In the genomic region with DNA sequence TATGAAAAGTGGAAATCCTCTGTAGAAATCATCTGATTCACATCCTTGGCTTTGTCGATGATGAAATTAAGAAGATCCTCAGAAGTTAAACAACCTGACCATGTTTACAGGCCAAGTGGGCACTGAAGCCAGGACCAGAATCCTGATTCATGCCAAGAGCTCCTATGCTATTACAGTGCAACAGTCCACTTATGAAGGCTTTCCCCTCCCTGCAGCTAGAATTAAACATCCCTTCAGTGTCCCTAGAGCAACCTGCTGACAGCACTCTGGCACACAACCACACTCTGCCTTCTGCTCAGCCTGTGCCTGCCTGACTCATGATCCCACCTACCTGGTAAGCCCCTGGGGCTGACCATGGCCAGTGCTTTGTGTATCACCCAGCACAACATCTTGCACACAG, we compare ENCODE assay signal across 2 cellular contexts.
TF ChIP-seq lines count a peak whose summit lies in the region.

No MANE protein-coding gene starts in this region.

TF ChIP-seq in HCT116, 20 proteins besides CTCF, POLR2A, EP300 and RAD21 (continued from another document):
- TF ChIP-seq EGR1 (IDR thresholded peaks at IDR 0.05; ENCODE audit: low read depth) (no peak), ELF1 (IDR thresholded peaks at IDR 0.05; ENCODE audit: borderline replicate concordance, low read depth) (no peak), SRF (IDR thresholded peaks at IDR 0.05; ENCODE audit: low read depth) (no peak), ZNF274 (IDR thresholded peaks at IDR 0.05; ENCODE audit: low read depth, low read length) (no peak)
- TF ChIP-seq, protein P1, sequence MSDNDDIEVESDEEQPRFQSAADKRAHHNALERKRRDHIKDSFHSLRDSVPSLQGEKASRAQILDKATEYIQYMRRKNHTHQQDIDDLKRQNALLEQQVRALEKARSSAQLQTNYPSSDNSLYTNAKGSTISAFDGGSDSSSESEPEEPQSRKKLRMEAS (IDR thresholded peaks at IDR 0.05): no peak

TF ChIP-seq in WTC11, 78 proteins besides CTCF, POLR2A, EP300 and RAD21 (continued from another document):
- TF ChIP-seq, protein P2, sequence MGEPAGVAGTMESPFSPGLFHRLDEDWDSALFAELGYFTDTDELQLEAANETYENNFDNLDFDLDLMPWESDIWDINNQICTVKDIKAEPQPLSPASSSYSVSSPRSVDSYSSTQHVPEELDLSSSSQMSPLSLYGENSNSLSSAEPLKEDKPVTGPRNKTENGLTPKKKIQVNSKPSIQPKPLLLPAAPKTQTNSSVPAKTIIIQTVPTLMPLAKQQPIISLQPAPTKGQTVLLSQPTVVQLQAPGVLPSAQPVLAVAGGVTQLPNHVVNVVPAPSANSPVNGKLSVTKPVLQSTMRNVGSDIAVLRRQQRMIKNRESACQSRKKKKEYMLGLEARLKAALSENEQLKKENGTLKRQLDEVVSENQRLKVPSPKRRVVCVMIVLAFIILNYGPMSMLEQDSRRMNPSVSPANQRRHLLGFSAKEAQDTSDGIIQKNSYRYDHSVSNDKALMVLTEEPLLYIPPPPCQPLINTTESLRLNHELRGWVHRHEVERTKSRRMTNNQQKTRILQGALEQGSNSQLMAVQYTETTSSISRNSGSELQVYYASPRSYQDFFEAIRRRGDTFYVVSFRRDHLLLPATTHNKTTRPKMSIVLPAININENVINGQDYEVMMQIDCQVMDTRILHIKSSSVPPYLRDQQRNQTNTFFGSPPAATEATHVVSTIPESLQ (CRISPR knock-in tag; IDR thresholded peaks at IDR 0.05): no peak
- TF ChIP-seq, protein P3, sequence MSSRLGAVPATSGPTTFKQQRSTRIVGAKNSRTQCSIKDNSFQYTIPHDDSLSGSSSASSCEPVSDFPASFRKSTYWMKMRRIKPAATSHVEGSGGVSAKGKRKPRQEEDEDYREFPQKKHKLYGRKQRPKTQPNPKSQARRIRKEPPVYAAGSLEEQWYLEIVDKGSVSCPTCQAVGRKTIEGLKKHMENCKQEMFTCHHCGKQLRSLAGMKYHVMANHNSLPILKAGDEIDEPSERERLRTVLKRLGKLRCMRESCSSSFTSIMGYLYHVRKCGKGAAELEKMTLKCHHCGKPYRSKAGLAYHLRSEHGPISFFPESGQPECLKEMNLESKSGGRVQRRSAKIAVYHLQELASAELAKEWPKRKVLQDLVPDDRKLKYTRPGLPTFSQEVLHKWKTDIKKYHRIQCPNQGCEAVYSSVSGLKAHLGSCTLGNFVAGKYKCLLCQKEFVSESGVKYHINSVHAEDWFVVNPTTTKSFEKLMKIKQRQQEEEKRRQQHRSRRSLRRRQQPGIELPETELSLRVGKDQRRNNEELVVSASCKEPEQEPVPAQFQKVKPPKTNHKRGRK (CRISPR knock-in tag; IDR thresholded peaks at IDR 0.05; ENCODE audit: borderline replicate concordance): no peak
- TF ChIP-seq ZNF317 (CRISPR knock-in tag; IDR thresholded peaks at IDR 0.05; ENCODE audit: borderline replicate concordance, low read depth) (no peak), FOXK1 (CRISPR knock-in tag; IDR thresholded peaks at IDR 0.05) (no peak), NFE2L1 (CRISPR knock-in tag; IDR thresholded peaks at IDR 0.05) (no peak), ZNF219 (CRISPR knock-in tag; IDR thresholded peaks at IDR 0.05; ENCODE audit: borderline replicate concordance) (no peak), ZNF423 (CRISPR knock-in tag; IDR thresholded peaks at IDR 0.05) (no peak), ZNF138 (CRISPR knock-in tag; conservative IDR thresholded peaks at IDR 0.05) (no peak), FOXP1 (CRISPR knock-in tag; IDR thresholded peaks at IDR 0.05; ENCODE audit: borderline replicate concordance) (no peak), TCF7 (CRISPR knock-in tag; IDR thresholded peaks at IDR 0.05; ENCODE audit: low read depth) (no peak), CREM (CRISPR knock-in tag; IDR thresholded peaks at IDR 0.05) (no peak)
- TF ChIP-seq, protein P4, sequence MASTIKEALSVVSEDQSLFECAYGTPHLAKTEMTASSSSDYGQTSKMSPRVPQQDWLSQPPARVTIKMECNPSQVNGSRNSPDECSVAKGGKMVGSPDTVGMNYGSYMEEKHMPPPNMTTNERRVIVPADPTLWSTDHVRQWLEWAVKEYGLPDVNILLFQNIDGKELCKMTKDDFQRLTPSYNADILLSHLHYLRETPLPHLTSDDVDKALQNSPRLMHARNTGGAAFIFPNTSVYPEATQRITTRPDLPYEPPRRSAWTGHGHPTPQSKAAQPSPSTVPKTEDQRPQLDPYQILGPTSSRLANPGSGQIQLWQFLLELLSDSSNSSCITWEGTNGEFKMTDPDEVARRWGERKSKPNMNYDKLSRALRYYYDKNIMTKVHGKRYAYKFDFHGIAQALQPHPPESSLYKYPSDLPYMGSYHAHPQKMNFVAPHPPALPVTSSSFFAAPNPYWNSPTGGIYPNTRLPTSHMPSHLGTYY (CRISPR knock-in tag; IDR thresholded peaks at IDR 0.05): no peak
- TF ChIP-seq, protein P5, sequence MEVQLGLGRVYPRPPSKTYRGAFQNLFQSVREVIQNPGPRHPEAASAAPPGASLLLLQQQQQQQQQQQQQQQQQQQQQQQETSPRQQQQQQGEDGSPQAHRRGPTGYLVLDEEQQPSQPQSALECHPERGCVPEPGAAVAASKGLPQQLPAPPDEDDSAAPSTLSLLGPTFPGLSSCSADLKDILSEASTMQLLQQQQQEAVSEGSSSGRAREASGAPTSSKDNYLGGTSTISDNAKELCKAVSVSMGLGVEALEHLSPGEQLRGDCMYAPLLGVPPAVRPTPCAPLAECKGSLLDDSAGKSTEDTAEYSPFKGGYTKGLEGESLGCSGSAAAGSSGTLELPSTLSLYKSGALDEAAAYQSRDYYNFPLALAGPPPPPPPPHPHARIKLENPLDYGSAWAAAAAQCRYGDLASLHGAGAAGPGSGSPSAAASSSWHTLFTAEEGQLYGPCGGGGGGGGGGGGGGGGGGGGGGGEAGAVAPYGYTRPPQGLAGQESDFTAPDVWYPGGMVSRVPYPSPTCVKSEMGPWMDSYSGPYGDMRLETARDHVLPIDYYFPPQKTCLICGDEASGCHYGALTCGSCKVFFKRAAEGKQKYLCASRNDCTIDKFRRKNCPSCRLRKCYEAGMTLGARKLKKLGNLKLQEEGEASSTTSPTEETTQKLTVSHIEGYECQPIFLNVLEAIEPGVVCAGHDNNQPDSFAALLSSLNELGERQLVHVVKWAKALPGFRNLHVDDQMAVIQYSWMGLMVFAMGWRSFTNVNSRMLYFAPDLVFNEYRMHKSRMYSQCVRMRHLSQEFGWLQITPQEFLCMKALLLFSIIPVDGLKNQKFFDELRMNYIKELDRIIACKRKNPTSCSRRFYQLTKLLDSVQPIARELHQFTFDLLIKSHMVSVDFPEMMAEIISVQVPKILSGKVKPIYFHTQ (CRISPR knock-in tag; IDR thresholded peaks at IDR 0.05): no peak
- TF ChIP-seq, protein P6, sequence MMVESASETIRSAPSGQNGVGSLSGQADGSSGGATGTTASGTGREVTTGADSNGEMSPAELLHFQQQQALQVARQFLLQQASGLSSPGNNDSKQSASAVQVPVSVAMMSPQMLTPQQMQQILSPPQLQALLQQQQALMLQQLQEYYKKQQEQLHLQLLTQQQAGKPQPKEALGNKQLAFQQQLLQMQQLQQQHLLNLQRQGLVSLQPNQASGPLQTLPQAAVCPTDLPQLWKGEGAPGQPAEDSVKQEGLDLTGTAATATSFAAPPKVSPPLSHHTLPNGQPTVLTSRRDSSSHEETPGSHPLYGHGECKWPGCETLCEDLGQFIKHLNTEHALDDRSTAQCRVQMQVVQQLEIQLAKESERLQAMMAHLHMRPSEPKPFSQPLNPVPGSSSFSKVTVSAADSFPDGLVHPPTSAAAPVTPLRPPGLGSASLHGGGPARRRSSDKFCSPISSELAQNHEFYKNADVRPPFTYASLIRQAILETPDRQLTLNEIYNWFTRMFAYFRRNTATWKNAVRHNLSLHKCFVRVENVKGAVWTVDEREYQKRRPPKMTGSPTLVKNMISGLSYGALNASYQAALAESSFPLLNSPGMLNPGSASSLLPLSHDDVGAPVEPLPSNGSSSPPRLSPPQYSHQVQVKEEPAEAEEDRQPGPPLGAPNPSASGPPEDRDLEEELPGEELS (CRISPR knock-in tag; IDR thresholded peaks at IDR 0.05): no peak
TF ChIP-seq in WTC11: peak in this region for 0.
